20 cellular contexts compared by ENCODE assay signal in genomic region chr5:78654386-78654785, GRCh38. TPM values are rescaled to one million over a fixed set of nuclear protein-coding genes. Genes with fewer than 3 reads are reported as not detected.
DNase-seq lines count a peak whose midpoint lies in the region; ATAC-seq, FAIRE-seq and TF ChIP-seq lines count a peak whose summit lies in the region.
"Had no signal": no experiment of that assay in that cellular context is flagged by ENCODE, and none has a peak within 500 bp of the region (broad histone marks: within the 10 kb centered on the region; RNA-seq: fewer than 3 reads in every experiment).

No MANE protein-coding gene starts in this region.

- no peaks in the 10 kb centered on the region for H3K36me3 ChIP-seq in Karpas-422 (ENCODE audit: insufficient read depth, low read length)
- no peaks in the 10 kb centered on the region for H3K36me3 ChIP-seq in K562 (ENCODE audit: control insufficient read depth, insufficient read depth, low read length)

- no peak overlapping the region for H3K27ac Mint-ChIP-seq in stimulated activated effector memory CD8-positive, alpha-beta T cell treated with anti-CD3 and anti-CD28 coated beads, Interleukin-12 subunit alpha, Interleukin-12 subunit beta, amount 100 ng/mL, for 72 hours
- H3K27ac Mint-ChIP-seq: CD4-positive, alpha-beta memory T cell; GM23338; H9 had no signal

- FAIRE-seq in K562 (lab: Jason Lieb, UNC): peak; percentile 40
- FAIRE-seq: GM12891, GM18507 had no signal

- no peak for TF ChIP-seq EP300 in K562 (IDR thresholded peaks at IDR 0.05; ENCODE audit: low read length)

- H3K79me2 ChIP-seq in Karpas-422 (ENCODE audit: low read length) (no peaks in the 10 kb centered on the region), K562 (ENCODE audit: control insufficient read depth, insufficient read depth, low read length) (no peaks in the 10 kb centered on the region)

- H3K4me2 ChIP-seq in Karpas-422 (ENCODE audit: low read depth, low read length, poor library complexity, severe bottlenecking) (no peak overlapping the region), K562 (ENCODE audit: insufficient read depth, low read length) (no peak overlapping the region)
- H3K4me2 ChIP-seq: GM23338 had no signal

- no peaks in the 10 kb centered on the region for H3K9me2 ChIP-seq in Karpas-422 (replicated peaks; ENCODE audit: insufficient read depth, low read length)

- H3K4me1 Mint-ChIP-seq in stimulated activated effector memory CD8-positive, alpha-beta T cell treated with anti-CD3 and anti-CD28 coated beads, Interleukin-12 subunit alpha, Interleukin-12 subunit beta, amount 100 ng/mL, for 72 hours: peaks cover 5% of the 10 kb centered on the region

- H3K9ac ChIP-seq in Karpas-422 (ENCODE audit: low read length) (no peak overlapping the region), K562 (ENCODE audit: insufficient read depth in 1 of 2, low read depth in 2 of 2, low read length in 2 of 2) (no peak overlapping the region)

- TF ChIP-seq RAD21 in K562 (CRISPR knock-in tag; conservative IDR thresholded peaks at IDR 0.05 in 1 of 2, IDR thresholded peaks at IDR 0.05 in 1 of 2): no peak

- no peak for TF ChIP-seq CTCF in K562 (IDR thresholded peaks at IDR 0.05 in 2 of 3, conservative IDR thresholded peaks at IDR 0.05 in 1 of 3; ENCODE audit: insufficient read depth in 2 of 3, low read depth in 1 of 3, low read length in 3 of 3)

- peak; percentile 40 for DNase-seq in NCI-H82 (lab: John Stamatoyannopoulos, UW)
- DNase-seq in NCI-H82 treated with DMSO at 0.1 percent for 48 hours (lab: John Stamatoyannopoulos, UW; ENCODE audit: unreplicated experiment): no peak
- DNase-seq in Karpas-422: peak; percentile 33
- no peak for DNase-seq in K562 (ENCODE audit: extremely low read depth in 1 of 4, low spot score in 3 of 4)
- DNase-seq in stimulated activated effector memory CD8-positive, alpha-beta T cell treated with anti-CD3 and anti-CD28 coated beads, Interleukin-12 subunit alpha, Interleukin-12 subunit beta, amount 100 ng/mL, for 72 hours (ENCODE audit: low spot score in 2 of 2): no peak
- DNase-seq in NCI-H526 treated with DMSO at 0.1 percent for 48 hours (lab: John Stamatoyannopoulos, UW): no peak
- DNase-seq in activated effector memory CD4-positive, alpha-beta T cell treated with Interleukin-2 at 50 U/mL for 16 hours: no peak
- DNase-seq: 8988T; C1 segment of cervical spinal cord; Calu3; CD4-positive, alpha-beta memory T cell; COR-L47; DMS79 treated with DMSO at 0.1 percent for 48 hours; GF-D8; H9 had no signal

- POLR2A ChIA-PET in K562 (lab: Yijun Ruan, JAX): interaction anchor here (0.7 to 1.2 kb wide), 2 partner anchors 8 to 10 kb away, joined by 3 to 4 read pairs; no protein-coding TSS in a partner anchor

- no TSS peak for BruUV-seq in K562 (replicated peaks; lab: Mats Ljungman, UMichigan)

- no peaks in the 10 kb centered on the region for H4K20me1 ChIP-seq in Karpas-422 (ENCODE audit: insufficient read depth, low read depth, low read length)
- no peaks in the 10 kb centered on the region for H4K20me1 ChIP-seq in K562 (replicated peaks; ENCODE audit: control insufficient read depth, insufficient read depth, low read length)

- no peaks in the 10 kb centered on the region for H3K36me3 Mint-ChIP-seq in stimulated activated effector memory CD8-positive, alpha-beta T cell treated with anti-CD3 and anti-CD28 coated beads, Interleukin-12 subunit alpha, Interleukin-12 subunit beta, amount 100 ng/mL, for 72 hours

- no peak for TF ChIP-seq POLR2A in K562 (conservative IDR thresholded peaks at IDR 0.05)

- H3K27ac ChIP-seq in Karpas-422 (ENCODE audit: low read length) (no peak overlapping the region), K562 (ENCODE audit: extremely low read depth, low read depth, low read length) (no peak overlapping the region)

- CTCF ChIA-PET in K562 (lab: Yijun Ruan, JAX; ENCODE audit: low intra/inter-chr PET ratio): no interaction called here

- H3K4me1 ChIP-seq in Karpas-422 (ENCODE audit: low read length) (no peaks in the 10 kb centered on the region), K562 (replicated peaks in 1 of 2; ENCODE audit: control insufficient read depth in 2 of 2, insufficient read depth in 2 of 2, low read length in 2 of 2) (peaks cover 3 to 24% of the 10 kb centered on the region in 2 experiments; a peak in 3 of 5 replicates)

- intact Hi-C loops in K562 (cut with micrococcal nuclease): loop anchor here (10.0 kb wide), 1 partner anchor 230 kb away; no protein-coding TSS in a partner anchor

- H3K4me3 ChIP-seq in Karpas-422 (ENCODE audit: low read length) (no peak overlapping the region), K562 (no peak overlapping the region)
- H3K4me3 ChIP-seq: GM23338 had no signal

- H3K9me1 ChIP-seq in K562 (ENCODE audit: control insufficient read depth, insufficient read depth, low read length): no peaks in the 10 kb centered on the region

- in situ Hi-C loops in K562 (cut with MboI): no loop called here

- no peaks in the 10 kb centered on the region for H3K9me3 ChIP-seq in Karpas-422 (ENCODE audit: low read length)
- H3K9me3 ChIP-seq in K562 (replicated peaks; ENCODE audit: control insufficient read depth, insufficient read depth, low read depth, low read length): no peaks in the 10 kb centered on the region

- no peak overlapping the region for H2AFZ ChIP-seq in Karpas-422 (ENCODE audit: low read length)
- H2AFZ ChIP-seq in K562 (ENCODE audit: low read depth, low read length): peak overlapping the region; percentile 89; the same call in 1 of the 2 replicates

- ATAC-seq in K562 (no peak), HG03520 (IDR thresholded peaks at IDR 0.05; ENCODE audit: unreplicated experiment) (no peak)
- peak; percentile 47 for ATAC-seq in stimulated activated effector memory CD8-positive, alpha-beta T cell treated with anti-CD3 and anti-CD28 coated beads, Interleukin-12 subunit alpha, Interleukin-12 subunit beta, amount 100 ng/mL, for 72 hours
- ATAC-seq: GM23338, HCT116 had no signal

- no peaks in the 10 kb centered on the region for H3K27me3 ChIP-seq in Karpas-422 (ENCODE audit: low read length)
- H3K27me3 ChIP-seq in K562 (ENCODE audit: control insufficient read depth in 2 of 2, insufficient read depth in 2 of 2, low read length in 2 of 2): no peaks in the 10 kb centered on the region

- 29% methylated on average over 1 of the region's 1 CpG for WGBS in K562 (ENCODE audit: insufficient coverage, low coverage, missing lambda C conversion rate)

- no peak overlapping the region for H3K4me3 Mint-ChIP-seq in stimulated activated effector memory CD8-positive, alpha-beta T cell treated with anti-CD3 and anti-CD28 coated beads, Interleukin-12 subunit alpha, Interleukin-12 subunit beta, amount 100 ng/mL, for 72 hours
- H3K4me3 Mint-ChIP-seq: CD4-positive, alpha-beta memory T cell; GM23338; H9 had no signal

- no peaks in the 10 kb centered on the region for H3K9me3 Mint-ChIP-seq in stimulated activated effector memory CD8-positive, alpha-beta T cell treated with anti-CD3 and anti-CD28 coated beads, Interleukin-12 subunit alpha, Interleukin-12 subunit beta, amount 100 ng/mL, for 72 hours
- H3K9me3 Mint-ChIP-seq: GM23338, H9 had no signal

TF ChIP-seq in K562, 482 proteins besides CTCF, POLR2A, EP300 and RAD21:
- TF ChIP-seq ZNF316 (IDR thresholded peaks at IDR 0.05) (peak; percentile 69), EWSR1 (IDR thresholded peaks at IDR 0.05; ENCODE audit: borderline replicate concordance, low read depth, partially characterized antibody) (no peak), C11orf30 (IDR thresholded peaks at IDR 0.05; ENCODE audit: low read depth) (peak; percentile 60; the same call in 1 of the 2 replicates), PHB (CRISPR knock-in tag; IDR thresholded peaks at IDR 0.05) (no peak), TAF7 (tag; IDR thresholded peaks at IDR 0.05) (no peak)
TF ChIP-seq in K562: peak in this region for 2.

RNA-seq across cellular contexts. Expression of gene LHFPL2, which starts 5.8 kb away (rescaled TPM):
- 4.7 and 4.8 TPM in 2 replicates for total RNA-seq in Karpas-422 (2014; rRNA removed; shearing (Covaris generic); ENCODE audit: low replicate concordance)
- total RNA-seq in K562 (2011; cell fraction: chromatin; rRNA removed; ENCODE audit: low replicate concordance): 9.1 and 15.2 TPM in 2 replicates
- 7.2 and 7.5 TPM in 2 replicates for total RNA-seq in K562 (2011; cell fraction: nucleolus; rRNA removed)
- total RNA-seq in K562 (2011; cell fraction: nucleoplasm; rRNA removed): 8.7 and 12.7 TPM in 2 replicates
- 4.1 and 5.2 TPM in 2 replicates for total RNA-seq in K562 (2014; rRNA removed)
- total RNA-seq in K562 (2014; rRNA removed; fragmentation: Illumina TruSeq; extraction: Trizol): 6.4 and 6.6 TPM in 2 replicates
- 5.1 and 5.2 TPM in 2 replicates for total RNA-seq in K562 (2015; rRNA removed; fragmentation: Illumina TruSeq; extraction: Trizol)
- 6.6 TPM in 2 replicates for total RNA-seq in K562 (2021)
- polyA plus RNA-seq in K562 (2011; rRNA removed): 1.9 and 4.6 TPM in 2 replicates
- polyA plus RNA-seq in K562 (2011; cell fraction: cytosol; rRNA removed): 1.6 and 3.6 TPM in 2 replicates
- 1.8 and 5.6 TPM in 2 replicates for polyA plus RNA-seq in K562 (2011; cell fraction: nucleus; rRNA removed)
- 3.7 and 6.0 TPM in 2 replicates for polyA plus RNA-seq in K562 (2012)
- 4.8 and 5.6 TPM in 2 replicates for polyA plus RNA-seq in K562 (2014; fragmentation: Illumina TruSeq; extraction: Trizol)
- polyA plus RNA-seq in K562 (2014; fragmentation: Nextera tagmentation; extraction: Ambion mirVana): 1 to 10 TPM; 1.0 to 1.6 TPM
- 3.7 TPM in 2 replicates for polyA plus RNA-seq in K562 (2014; rRNA removed)
- 6.7 and 11.2 TPM in 2 replicates for polyA minus RNA-seq in K562 (2011; rRNA and poly(A)+ RNA removed)
- 5.9 and 9.2 TPM in 2 replicates for polyA minus RNA-seq in K562 (2011; cell fraction: cytosol; rRNA and poly(A)+ RNA removed)
- polyA minus RNA-seq in K562 (2011; cell fraction: nucleus; rRNA and poly(A)+ RNA removed): 6.6 and 7.4 TPM in 2 replicates

Comparison
In these comparisons a context has a peak if more than half of its experiments do, and no peak if none do; other contexts are left out.
1. DNase-seq: peak in NCI-H82 (single experiment) and Karpas-422 (single experiment); none in NCI-H82 treated with DMSO at 0.1 percent for 48 hours (single experiment), K562 (0 of 4), stimulated activated effector memory CD8-positive, alpha-beta T cell treated with anti-CD3 and anti-CD28 coated beads, Interleukin-12 subunit alpha, Interleukin-12 subunit beta, amount 100 ng/mL, for 72 hours (0 of 2), NCI-H526 treated with DMSO at 0.1 percent for 48 hours (single experiment) and activated effector memory CD4-positive, alpha-beta T cell treated with Interleukin-2 at 50 U/mL for 16 hours (single experiment).